ENCODE assay signal across 31 cellular contexts in genomic region chr14:63682727-63683593, GRCh38.
"Had no signal": no experiment of that assay in that cellular context is flagged by ENCODE, and none has a peak within 500 bp of the region (broad histone marks: within the 10 kb centered on the region; RNA-seq: fewer than 3 reads in every experiment).

No MANE protein-coding gene starts in this region.

- H3K27me3 ChIP-seq: adrenal gland, MG63, SJCRH30 had no signal

- H3K9me3 Mint-ChIP-seq: activated CD4-positive, alpha-beta T cell treated with anti-CD3 and anti-CD28 coated beads, Interleukin-2, amount 10 ng/mL, durations not matched to agents 7 days and 5 days; activated naive CD4-positive, alpha-beta T cell treated with anti-CD3 and anti-CD28 coated beads for 36 hours; activated naive CD4-positive, alpha-beta T cell treated with anti-CD3 and anti-CD28 coated beads, Interleukin-2, amount 50 U/mL, for 72 hours; activated T-cell treated with anti-CD3 and anti-CD28 coated beads, Interleukin-2, amount 50 U/mL, for 24 hours; activated T-helper 2 cell treated with anti-CD3 and anti-CD28 coated beads, Interferon-gamma antibody, Interleukin-2, Interleukin-4, amounts not matched to agents 10 μg/mL and 5 μg/mL and 100 μg/mL, durations not matched to agents 14 hours and 24 hours and 36 hours; brain; WTC11 had no signal

- H3K4me1 Mint-ChIP-seq: activated CD4-positive, alpha-beta T cell treated with anti-CD3 and anti-CD28 coated beads for 36 hours; activated CD4-positive, alpha-beta T cell treated with anti-CD3 and anti-CD28 coated beads, Interleukin-2, amount 10 ng/mL, durations not matched to agents 7 days and 5 days; brain; WTC11 had no signal

- H3K36me3 Mint-ChIP-seq: activated naive CD4-positive, alpha-beta T cell treated with anti-CD3 and anti-CD28 coated beads, Interleukin-2, amount 50 U/mL, for 72 hours; WTC11 had no signal

- DNase-seq: activated CD4-positive, alpha-beta T cell treated with anti-CD3 and anti-CD28 coated beads for 36 hours; activated CD4-positive, alpha-beta T cell treated with anti-CD3 and anti-CD28 coated beads, Interleukin-2, amount 10 ng/mL, durations not matched to agents 7 days and 5 days; activated CD4-positive, alpha-beta T cell treated with anti-CD3 and anti-CD28 coated beads, Interleukin-2, amount 50 U/mL, for 48 hours; activated CD8-positive, alpha-beta T cell treated with anti-CD3 and anti-CD28 coated beads, Interleukin-2, amount 10 ng/mL, durations not matched to agents 7 days and 5 days; activated gamma-delta T cell treated with Interleukin-2 at 50 U/mL for 16 hours; activated naive CD4-positive, alpha-beta T cell treated with anti-CD3 and anti-CD28 coated beads for 36 hours; activated T-cell treated with anti-CD3 and anti-CD28 coated beads, Interleukin-2, amount 50 U/mL, for 24 hours; adrenal gland; caudate nucleus; cerebellar nuclear complex; Karpas-422; MG63; NCI-H1048; NCI-H1105 treated with DMSO at 0.1 percent for 48 hours; NCI-H1436; NCI-H1694; NCI-H2029; NCI-H510A; NCI-H526; NCI-H748 treated with DMSO at 0.1 percent for 48 hours; NK-92 treated with Interleukin-12 subunit alpha and Interleukin-12 subunit beta, amount 100 ng/mL, for 24 hours; PC-9; SHP77; SJCRH30; T1000 had no signal

- H3K4me3 Mint-ChIP-seq: activated CD4-positive, alpha-beta T cell treated with anti-CD3 and anti-CD28 coated beads for 36 hours; activated CD4-positive, alpha-beta T cell treated with anti-CD3 and anti-CD28 coated beads, Interleukin-2, amount 10 ng/mL, durations not matched to agents 7 days and 5 days; activated CD8-positive, alpha-beta T cell treated with anti-CD3 and anti-CD28 coated beads, Interleukin-2, amount 10 ng/mL, durations not matched to agents 7 days and 5 days; activated naive CD4-positive, alpha-beta T cell treated with anti-CD3 and anti-CD28 coated beads for 36 hours; activated T-cell treated with anti-CD3 and anti-CD28 coated beads, Interleukin-2, amount 50 U/mL, for 24 hours; brain; WTC11 had no signal

- H3K27ac Mint-ChIP-seq: activated CD4-positive, alpha-beta T cell treated with anti-CD3 and anti-CD28 coated beads for 36 hours; activated CD4-positive, alpha-beta T cell treated with anti-CD3 and anti-CD28 coated beads, Interleukin-2, amount 10 ng/mL, durations not matched to agents 7 days and 5 days; activated CD8-positive, alpha-beta T cell treated with anti-CD3 and anti-CD28 coated beads, Interleukin-2, amount 10 ng/mL, durations not matched to agents 7 days and 5 days; activated naive CD4-positive, alpha-beta T cell treated with anti-CD3 and anti-CD28 coated beads for 36 hours; activated naive CD4-positive, alpha-beta T cell treated with anti-CD3 and anti-CD28 coated beads, Interleukin-2, amount 50 U/mL, for 72 hours; activated T-cell treated with anti-CD3 and anti-CD28 coated beads, Interleukin-2, amount 50 U/mL, for 24 hours; activated T-helper 2 cell treated with anti-CD3 and anti-CD28 coated beads, Interferon-gamma antibody, Interleukin-2, Interleukin-4, amounts not matched to agents 10 μg/mL and 5 μg/mL and 100 μg/mL, durations not matched to agents 14 hours and 24 hours and 36 hours; brain; WTC11 had no signal

- H3K36me3 ChIP-seq: adrenal gland, MG63, SJCRH30 had no signal

- H3K27me3 Mint-ChIP-seq: activated CD4-positive, alpha-beta T cell treated with anti-CD3 and anti-CD28 coated beads for 36 hours; activated CD4-positive, alpha-beta T cell treated with anti-CD3 and anti-CD28 coated beads, Interleukin-2, amount 10 ng/mL, durations not matched to agents 7 days and 5 days; activated T-cell treated with anti-CD3 and anti-CD28 coated beads, Interleukin-2, amount 50 U/mL, for 24 hours; brain had no signal

- H3K9me3 ChIP-seq: adrenal gland, MG63, SJCRH30 had no signal

- H3K4me1 ChIP-seq: adrenal gland had no signal

- ATAC-seq: activated CD4-positive, alpha-beta T cell treated with anti-CD3 and anti-CD28 coated beads for 36 hours; activated CD4-positive, CD25-positive, alpha-beta regulatory T cell treated with anti-CD3 and anti-CD28 coated beads, Interleukin-2, amount 50 U/mL, for 24 hours; activated CD8-positive, alpha-beta T cell treated with anti-CD3 and anti-CD28 coated beads, Interleukin-2, amount 10 ng/mL, durations not matched to agents 7 days and 5 days; activated naive CD4-positive, alpha-beta T cell treated with anti-CD3 and anti-CD28 coated beads, Interleukin-2, amount 50 U/mL, for 72 hours; WTC11 had no signal

- H3K4me3 ChIP-seq: adrenal gland, MG63, PC-9, SJCRH30, SK-N-MC had no signal

- H3K27ac ChIP-seq: adrenal gland, PC-9, SJCRH30, SK-N-MC had no signal
